In the genomic region with DNA sequence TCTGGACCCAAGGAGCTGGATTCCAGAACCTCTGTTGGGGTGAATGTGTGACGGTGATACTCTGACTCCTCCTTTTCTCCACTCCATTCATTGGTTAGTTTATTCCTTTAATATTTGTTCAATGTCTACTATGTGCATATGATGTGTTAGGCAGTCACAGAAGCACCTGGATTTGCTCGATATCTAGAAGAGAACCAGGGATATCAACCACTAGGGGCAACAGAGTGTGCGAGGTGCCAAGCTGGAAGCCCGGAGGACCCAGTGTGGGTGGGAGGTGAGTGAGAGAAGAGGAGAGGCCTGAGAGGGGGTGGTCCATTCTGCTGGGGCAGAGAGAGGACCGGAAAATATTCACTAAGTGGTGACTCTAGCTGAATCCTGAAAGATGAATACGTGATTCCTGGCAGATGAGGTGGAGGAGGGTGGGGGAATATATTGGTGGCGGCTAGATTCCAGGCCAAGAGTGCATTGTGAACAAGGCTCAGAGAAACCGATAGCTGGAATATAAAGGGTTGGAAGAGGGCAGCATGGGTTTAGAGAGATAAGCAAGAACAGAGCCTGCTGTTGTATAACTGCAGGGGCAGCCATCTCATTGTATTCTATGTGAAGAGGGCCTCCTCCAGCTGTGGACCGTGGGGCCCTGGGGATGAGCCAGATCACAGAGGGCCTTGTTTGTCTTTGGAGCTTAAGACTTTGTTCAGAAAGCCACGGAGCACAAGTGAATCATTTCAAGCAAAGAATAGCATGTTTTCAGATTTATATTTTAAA, we compare ENCODE assay signal across 1 cellular context.
A peak's percentile ranks its signal among the peaks of the same experiment; 100 is the strongest.
TF ChIP-seq lines count a peak whose summit lies in the region.

No MANE protein-coding gene starts in this region.

TF ChIP-seq in HepG2, 621 proteins besides CTCF, POLR2A, EP300 and RAD21 (continued from another document and continues in another):
- TF ChIP-seq, protein P1, sequence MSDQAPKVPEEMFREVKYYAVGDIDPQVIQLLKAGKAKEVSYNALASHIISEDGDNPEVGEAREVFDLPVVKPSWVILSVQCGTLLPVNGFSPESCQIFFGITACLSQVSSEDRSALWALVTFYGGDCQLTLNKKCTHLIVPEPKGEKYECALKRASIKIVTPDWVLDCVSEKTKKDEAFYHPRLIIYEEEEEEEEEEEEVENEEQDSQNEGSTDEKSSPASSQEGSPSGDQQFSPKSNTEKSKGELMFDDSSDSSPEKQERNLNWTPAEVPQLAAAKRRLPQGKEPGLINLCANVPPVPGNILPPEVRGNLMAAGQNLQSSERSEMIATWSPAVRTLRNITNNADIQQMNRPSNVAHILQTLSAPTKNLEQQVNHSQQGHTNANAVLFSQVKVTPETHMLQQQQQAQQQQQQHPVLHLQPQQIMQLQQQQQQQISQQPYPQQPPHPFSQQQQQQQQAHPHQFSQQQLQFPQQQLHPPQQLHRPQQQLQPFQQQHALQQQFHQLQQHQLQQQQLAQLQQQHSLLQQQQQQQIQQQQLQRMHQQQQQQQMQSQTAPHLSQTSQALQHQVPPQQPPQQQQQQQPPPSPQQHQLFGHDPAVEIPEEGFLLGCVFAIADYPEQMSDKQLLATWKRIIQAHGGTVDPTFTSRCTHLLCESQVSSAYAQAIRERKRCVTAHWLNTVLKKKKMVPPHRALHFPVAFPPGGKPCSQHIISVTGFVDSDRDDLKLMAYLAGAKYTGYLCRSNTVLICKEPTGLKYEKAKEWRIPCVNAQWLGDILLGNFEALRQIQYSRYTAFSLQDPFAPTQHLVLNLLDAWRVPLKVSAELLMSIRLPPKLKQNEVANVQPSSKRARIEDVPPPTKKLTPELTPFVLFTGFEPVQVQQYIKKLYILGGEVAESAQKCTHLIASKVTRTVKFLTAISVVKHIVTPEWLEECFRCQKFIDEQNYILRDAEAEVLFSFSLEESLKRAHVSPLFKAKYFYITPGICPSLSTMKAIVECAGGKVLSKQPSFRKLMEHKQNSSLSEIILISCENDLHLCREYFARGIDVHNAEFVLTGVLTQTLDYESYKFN (CRISPR knock-in tag; conservative IDR thresholded peaks at IDR 0.05): peak; percentile 89
- TF ChIP-seq ETV5 (CRISPR knock-in tag; IDR thresholded peaks at IDR 0.05; ENCODE audit: borderline replicate concordance) (no peak; the same call in 1 of the 2 replicates), ZBTB20 (CRISPR knock-in tag; IDR thresholded peaks at IDR 0.05; ENCODE audit: borderline replicate concordance, low read depth) (no peak; the same call in 1 of the 2 replicates), U2AF2 (IDR thresholded peaks at IDR 0.05; ENCODE audit: low read depth, low read length) (no peak), CHD2 (IDR thresholded peaks at IDR 0.05; ENCODE audit: low read depth, low read length) (no peak), FOXJ3 (CRISPR knock-in tag; IDR thresholded peaks at IDR 0.05; ENCODE audit: borderline replicate concordance) (peak; percentile 46; the same call in 1 of the 2 replicates), SMARCE1 (IDR thresholded peaks at IDR 0.05; ENCODE audit: borderline replicate concordance) (no peak), BORCS8-MEF2B (CRISPR knock-in tag; IDR thresholded peaks at IDR 0.05) (no peak), ZNF337 (CRISPR knock-in tag; IDR thresholded peaks at IDR 0.05; ENCODE audit: borderline replicate concordance, low read depth) (no peak), HNRNPLL (IDR thresholded peaks at IDR 0.05; ENCODE audit: low read depth, low read length, poor library complexity, severe bottlenecking) (no peak), ZNF891 (CRISPR knock-in tag; IDR thresholded peaks at IDR 0.05) (no peak), ZNF329 (CRISPR knock-in tag; IDR thresholded peaks at IDR 0.05; ENCODE audit: low read depth) (no peak), BRCA1 (CRISPR knock-in tag; IDR thresholded peaks at IDR 0.05) (no peak), NPAS2 (CRISPR knock-in tag; IDR thresholded peaks at IDR 0.05; ENCODE audit: borderline replicate concordance) (no peak), ZNF652 (CRISPR knock-in tag; IDR thresholded peaks at IDR 0.05; ENCODE audit: borderline replicate concordance, low read depth) (no peak), ZNF775 (CRISPR knock-in tag; IDR thresholded peaks at IDR 0.05; ENCODE audit: borderline replicate concordance) (no peak), PRPF4 (IDR thresholded peaks at IDR 0.05; ENCODE audit: low read depth, low read length, poor library complexity, severe bottlenecking) (no peak), ZNF33B (CRISPR knock-in tag; IDR thresholded peaks at IDR 0.05) (no peak), ZNF317 (CRISPR knock-in tag; IDR thresholded peaks at IDR 0.05) (no peak), ZNF780A (CRISPR knock-in tag; IDR thresholded peaks at IDR 0.05) (no peak), PHF21A (CRISPR knock-in tag; IDR thresholded peaks at IDR 0.05) (peak; percentile 90)
- TF ChIP-seq, protein P2, sequence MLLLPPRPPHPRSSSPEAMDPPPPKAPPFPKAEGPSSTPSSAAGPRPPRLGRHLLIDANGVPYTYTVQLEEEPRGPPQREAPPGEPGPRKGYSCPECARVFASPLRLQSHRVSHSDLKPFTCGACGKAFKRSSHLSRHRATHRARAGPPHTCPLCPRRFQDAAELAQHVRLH (CRISPR knock-in tag; IDR thresholded peaks at IDR 0.05; ENCODE audit: borderline replicate concordance, low read depth): no peak
- TF ChIP-seq, protein P3, sequence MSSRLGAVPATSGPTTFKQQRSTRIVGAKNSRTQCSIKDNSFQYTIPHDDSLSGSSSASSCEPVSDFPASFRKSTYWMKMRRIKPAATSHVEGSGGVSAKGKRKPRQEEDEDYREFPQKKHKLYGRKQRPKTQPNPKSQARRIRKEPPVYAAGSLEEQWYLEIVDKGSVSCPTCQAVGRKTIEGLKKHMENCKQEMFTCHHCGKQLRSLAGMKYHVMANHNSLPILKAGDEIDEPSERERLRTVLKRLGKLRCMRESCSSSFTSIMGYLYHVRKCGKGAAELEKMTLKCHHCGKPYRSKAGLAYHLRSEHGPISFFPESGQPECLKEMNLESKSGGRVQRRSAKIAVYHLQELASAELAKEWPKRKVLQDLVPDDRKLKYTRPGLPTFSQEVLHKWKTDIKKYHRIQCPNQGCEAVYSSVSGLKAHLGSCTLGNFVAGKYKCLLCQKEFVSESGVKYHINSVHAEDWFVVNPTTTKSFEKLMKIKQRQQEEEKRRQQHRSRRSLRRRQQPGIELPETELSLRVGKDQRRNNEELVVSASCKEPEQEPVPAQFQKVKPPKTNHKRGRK (CRISPR knock-in tag; IDR thresholded peaks at IDR 0.05): no peak
- TF ChIP-seq, protein P4, sequence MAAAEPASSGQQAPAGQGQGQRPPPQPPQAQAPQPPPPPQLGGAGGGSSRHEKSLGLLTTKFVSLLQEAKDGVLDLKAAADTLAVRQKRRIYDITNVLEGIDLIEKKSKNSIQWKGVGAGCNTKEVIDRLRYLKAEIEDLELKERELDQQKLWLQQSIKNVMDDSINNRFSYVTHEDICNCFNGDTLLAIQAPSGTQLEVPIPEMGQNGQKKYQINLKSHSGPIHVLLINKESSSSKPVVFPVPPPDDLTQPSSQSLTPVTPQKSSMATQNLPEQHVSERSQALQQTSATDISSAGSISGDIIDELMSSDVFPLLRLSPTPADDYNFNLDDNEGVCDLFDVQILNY (CRISPR knock-in tag; conservative IDR thresholded peaks at IDR 0.05): no peak
- TF ChIP-seq, protein P5, sequence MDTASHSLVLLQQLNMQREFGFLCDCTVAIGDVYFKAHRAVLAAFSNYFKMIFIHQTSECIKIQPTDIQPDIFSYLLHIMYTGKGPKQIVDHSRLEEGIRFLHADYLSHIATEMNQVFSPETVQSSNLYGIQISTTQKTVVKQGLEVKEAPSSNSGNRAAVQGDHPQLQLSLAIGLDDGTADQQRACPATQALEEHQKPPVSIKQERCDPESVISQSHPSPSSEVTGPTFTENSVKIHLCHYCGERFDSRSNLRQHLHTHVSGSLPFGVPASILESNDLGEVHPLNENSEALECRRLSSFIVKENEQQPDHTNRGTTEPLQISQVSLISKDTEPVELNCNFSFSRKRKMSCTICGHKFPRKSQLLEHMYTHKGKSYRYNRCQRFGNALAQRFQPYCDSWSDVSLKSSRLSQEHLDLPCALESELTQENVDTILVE (CRISPR knock-in tag; IDR thresholded peaks at IDR 0.05): no peak
- TF ChIP-seq, protein P6, sequence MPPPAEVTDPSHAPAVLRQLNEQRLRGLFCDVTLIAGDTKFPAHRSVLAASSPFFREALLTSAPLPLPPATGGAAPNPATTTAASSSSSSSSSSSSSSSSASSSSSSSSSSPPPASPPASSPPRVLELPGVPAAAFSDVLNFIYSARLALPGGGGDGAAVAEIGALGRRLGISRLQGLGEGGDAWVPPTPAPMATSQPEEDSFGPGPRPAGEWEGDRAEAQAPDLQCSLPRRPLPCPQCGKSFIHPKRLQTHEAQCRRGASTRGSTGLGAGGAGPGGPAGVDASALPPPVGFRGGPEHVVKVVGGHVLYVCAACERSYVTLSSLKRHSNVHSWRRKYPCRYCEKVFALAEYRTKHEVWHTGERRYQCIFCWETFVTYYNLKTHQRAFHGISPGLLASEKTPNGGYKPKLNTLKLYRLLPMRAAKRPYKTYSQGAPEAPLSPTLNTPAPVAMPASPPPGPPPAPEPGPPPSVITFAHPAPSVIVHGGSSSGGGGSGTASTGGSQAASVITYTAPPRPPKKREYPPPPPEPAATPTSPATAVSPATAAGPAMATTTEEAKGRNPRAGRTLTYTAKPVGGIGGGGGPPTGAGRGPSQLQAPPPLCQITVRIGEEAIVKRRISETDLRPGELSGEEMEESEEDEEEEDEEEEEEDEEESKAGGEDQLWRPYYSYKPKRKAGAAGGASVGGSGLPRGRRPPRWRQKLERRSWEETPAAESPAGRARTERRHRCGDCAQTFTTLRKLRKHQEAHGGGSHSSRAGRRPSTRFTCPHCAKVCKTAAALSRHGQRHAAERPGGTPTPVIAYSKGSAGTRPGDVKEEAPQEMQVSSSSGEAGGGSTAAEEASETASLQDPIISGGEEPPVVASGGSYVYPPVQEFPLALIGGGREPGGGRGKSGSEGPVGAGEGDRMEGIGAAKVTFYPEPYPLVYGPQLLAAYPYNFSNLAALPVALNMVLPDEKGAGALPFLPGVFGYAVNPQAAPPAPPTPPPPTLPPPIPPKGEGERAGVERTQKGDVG (CRISPR knock-in tag; IDR thresholded peaks at IDR 0.05; ENCODE audit: borderline replicate concordance): no peak
- TF ChIP-seq, protein P7, sequence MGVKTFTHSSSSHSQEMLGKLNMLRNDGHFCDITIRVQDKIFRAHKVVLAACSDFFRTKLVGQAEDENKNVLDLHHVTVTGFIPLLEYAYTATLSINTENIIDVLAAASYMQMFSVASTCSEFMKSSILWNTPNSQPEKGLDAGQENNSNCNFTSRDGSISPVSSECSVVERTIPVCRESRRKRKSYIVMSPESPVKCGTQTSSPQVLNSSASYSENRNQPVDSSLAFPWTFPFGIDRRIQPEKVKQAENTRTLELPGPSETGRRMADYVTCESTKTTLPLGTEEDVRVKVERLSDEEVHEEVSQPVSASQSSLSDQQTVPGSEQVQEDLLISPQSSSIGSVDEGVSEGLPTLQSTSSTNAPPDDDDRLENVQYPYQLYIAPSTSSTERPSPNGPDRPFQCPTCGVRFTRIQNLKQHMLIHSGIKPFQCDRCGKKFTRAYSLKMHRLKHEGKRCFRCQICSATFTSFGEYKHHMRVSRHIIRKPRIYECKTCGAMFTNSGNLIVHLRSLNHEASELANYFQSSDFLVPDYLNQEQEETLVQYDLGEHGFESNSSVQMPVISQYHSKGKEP (CRISPR knock-in tag; IDR thresholded peaks at IDR 0.05): no peak
- TF ChIP-seq, protein P8, sequence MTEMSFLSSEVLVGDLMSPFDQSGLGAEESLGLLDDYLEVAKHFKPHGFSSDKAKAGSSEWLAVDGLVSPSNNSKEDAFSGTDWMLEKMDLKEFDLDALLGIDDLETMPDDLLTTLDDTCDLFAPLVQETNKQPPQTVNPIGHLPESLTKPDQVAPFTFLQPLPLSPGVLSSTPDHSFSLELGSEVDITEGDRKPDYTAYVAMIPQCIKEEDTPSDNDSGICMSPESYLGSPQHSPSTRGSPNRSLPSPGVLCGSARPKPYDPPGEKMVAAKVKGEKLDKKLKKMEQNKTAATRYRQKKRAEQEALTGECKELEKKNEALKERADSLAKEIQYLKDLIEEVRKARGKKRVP (CRISPR knock-in tag; IDR thresholded peaks at IDR 0.05): no peak
- TF ChIP-seq, protein P9, sequence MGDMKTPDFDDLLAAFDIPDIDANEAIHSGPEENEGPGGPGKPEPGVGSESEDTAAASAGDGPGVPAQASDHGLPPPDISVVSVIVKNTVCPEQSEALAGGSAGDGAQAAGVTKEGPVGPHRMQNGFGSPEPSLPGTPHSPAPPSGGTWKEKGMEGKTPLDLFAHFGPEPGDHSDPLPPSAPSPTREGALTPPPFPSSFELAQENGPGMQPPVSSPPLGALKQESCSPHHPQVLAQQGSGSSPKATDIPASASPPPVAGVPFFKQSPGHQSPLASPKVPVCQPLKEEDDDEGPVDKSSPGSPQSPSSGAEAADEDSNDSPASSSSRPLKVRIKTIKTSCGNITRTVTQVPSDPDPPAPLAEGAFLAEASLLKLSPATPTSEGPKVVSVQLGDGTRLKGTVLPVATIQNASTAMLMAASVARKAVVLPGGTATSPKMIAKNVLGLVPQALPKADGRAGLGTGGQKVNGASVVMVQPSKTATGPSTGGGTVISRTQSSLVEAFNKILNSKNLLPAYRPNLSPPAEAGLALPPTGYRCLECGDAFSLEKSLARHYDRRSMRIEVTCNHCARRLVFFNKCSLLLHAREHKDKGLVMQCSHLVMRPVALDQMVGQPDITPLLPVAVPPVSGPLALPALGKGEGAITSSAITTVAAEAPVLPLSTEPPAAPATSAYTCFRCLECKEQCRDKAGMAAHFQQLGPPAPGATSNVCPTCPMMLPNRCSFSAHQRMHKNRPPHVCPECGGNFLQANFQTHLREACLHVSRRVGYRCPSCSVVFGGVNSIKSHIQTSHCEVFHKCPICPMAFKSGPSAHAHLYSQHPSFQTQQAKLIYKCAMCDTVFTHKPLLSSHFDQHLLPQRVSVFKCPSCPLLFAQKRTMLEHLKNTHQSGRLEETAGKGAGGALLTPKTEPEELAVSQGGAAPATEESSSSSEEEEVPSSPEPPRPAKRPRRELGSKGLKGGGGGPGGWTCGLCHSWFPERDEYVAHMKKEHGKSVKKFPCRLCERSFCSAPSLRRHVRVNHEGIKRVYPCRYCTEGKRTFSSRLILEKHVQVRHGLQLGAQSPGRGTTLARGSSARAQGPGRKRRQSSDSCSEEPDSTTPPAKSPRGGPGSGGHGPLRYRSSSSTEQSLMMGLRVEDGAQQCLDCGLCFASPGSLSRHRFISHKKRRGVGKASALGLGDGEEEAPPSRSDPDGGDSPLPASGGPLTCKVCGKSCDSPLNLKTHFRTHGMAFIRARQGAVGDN (CRISPR knock-in tag; IDR thresholded peaks at IDR 0.05): peak; percentile 46
- TF ChIP-seq, protein P10, sequence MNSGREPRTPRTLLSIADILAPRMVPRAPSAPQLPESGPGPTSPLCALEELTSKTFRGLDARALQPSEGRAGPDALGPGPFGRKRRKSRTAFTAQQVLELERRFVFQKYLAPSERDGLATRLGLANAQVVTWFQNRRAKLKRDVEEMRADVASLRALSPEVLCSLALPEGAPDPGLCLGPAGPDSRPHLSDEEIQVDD (CRISPR knock-in tag; IDR thresholded peaks at IDR 0.05; ENCODE audit: borderline replicate concordance): no peak
